ENCODE assay signal across 1 cellular context in the genomic region with DNA sequence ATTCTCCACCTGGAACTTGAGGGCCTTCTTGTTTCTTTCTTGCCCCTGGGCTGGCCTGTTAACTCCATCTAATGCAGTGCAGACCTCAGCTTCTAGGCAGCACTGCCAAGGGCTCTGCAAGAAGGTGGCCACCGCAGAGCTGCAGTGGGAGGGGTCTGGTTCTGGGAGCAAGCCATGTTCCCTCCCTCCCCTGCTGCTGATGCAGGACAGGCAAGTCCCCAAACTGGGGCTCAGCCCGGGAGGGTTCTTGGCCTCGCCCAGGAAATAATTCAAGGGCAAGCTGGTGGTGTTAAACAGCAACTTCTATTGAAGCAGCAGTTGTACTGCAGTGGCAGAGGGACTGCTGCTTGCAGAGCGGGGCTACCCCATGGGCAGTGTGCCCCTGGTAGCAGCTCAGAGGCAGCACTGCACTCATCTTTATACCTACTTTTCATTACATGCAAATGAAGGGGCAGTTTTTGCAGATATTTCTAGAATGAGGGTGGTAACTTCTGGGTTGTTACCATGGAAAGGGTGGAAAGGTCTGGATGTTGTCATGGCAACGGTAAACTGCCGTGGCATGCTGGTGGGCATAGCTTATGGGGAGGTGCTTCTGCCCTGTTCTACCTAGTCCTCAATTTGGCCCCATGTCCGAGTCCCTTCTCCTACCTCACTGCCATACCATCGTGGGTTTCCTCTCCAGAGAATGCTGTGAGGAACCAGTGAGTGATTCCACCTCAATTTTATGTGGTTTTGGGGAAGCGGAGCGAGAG.
TF ChIP-seq lines count a peak whose summit lies in the region.

No MANE protein-coding gene starts in this region.

TF ChIP-seq in IMR-90, 13 proteins besides CTCF, POLR2A, EP300 and RAD21:
- TF ChIP-seq, protein P1, sequence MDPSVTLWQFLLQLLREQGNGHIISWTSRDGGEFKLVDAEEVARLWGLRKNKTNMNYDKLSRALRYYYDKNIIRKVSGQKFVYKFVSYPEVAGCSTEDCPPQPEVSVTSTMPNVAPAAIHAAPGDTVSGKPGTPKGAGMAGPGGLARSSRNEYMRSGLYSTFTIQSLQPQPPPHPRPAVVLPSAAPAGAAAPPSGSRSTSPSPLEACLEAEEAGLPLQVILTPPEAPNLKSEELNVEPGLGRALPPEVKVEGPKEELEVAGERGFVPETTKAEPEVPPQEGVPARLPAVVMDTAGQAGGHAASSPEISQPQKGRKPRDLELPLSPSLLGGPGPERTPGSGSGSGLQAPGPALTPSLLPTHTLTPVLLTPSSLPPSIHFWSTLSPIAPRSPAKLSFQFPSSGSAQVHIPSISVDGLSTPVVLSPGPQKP (IDR thresholded peaks at IDR 0.05; ENCODE audit: borderline replicate concordance, low read depth, low read length): no peak
- TF ChIP-seq, protein P2, sequence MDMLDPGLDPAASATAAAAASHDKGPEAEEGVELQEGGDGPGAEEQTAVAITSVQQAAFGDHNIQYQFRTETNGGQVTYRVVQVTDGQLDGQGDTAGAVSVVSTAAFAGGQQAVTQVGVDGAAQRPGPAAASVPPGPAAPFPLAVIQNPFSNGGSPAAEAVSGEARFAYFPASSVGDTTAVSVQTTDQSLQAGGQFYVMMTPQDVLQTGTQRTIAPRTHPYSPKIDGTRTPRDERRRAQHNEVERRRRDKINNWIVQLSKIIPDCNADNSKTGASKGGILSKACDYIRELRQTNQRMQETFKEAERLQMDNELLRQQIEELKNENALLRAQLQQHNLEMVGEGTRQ (IDR thresholded peaks at IDR 0.05; ENCODE audit: low read depth, low read length): no peak
- TF ChIP-seq CHD1 (IDR thresholded peaks at IDR 0.05; ENCODE audit: low read depth, low read length) (no peak), BHLHE40 (IDR thresholded peaks at IDR 0.05; ENCODE audit: low read depth, low read length) (no peak), RFX5 (IDR thresholded peaks at IDR 0.05; ENCODE audit: low read depth, low read length) (no peak), RCOR1 (IDR thresholded peaks at IDR 0.05; ENCODE audit: insufficient replicate concordance, low read length) (no peak)
